19 cellular contexts compared by ENCODE assay signal in the genomic region with DNA sequence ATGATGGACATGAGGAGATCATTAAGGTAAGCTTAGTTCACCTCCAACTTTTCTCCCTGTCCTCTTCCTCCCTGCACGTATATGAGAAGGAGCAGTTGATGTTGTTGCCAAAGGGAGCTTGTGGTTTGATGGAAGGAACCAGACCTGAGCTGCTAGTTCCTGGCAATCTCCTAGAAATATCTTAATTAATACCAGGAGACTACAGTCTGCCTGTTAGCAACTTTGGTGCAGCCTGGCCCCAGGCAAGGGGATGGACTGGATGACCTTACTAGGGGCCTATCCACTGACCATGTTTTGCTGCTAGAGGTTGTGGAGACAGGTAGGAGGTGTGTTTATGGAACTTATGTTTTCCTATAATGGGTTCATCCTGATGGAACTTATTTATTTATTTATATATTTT.
"Had no signal": no experiment of that assay in that cellular context is flagged by ENCODE, and none has a peak within 500 bp of the region (broad histone marks: within the 10 kb centered on the region; RNA-seq: fewer than 3 reads in every experiment).

No MANE protein-coding gene starts in this region.

- ATAC-seq: Panc1 had no signal

- H3K9me3 ChIP-seq: SJSA1 had no signal

- H3K27me3 ChIP-seq: SJSA1 had no signal

- H3K27ac ChIP-seq: SJSA1, SK-N-MC had no signal

- DNase-seq: Karpas-422, KG1, MM.1S, NCI-H1092 treated with DMSO at 0.1 percent for 48 hours, NCI-H1436, NCI-H187, NCI-H2029, NCI-H2107, NCI-H2171, NCI-H226, NCI-H446, NCI-H510A treated with DMSO at 0.1 percent for 48 hours, NCI-H526, NCI-H774, Right ventricle myocardium superior, SIG-M5 had no signal

- H3K4me3 ChIP-seq: SJSA1, SK-N-MC had no signal

- H3K4me1 ChIP-seq: SJSA1 had no signal
